1 cellular context compared by ENCODE assay signal in the genomic region with DNA sequence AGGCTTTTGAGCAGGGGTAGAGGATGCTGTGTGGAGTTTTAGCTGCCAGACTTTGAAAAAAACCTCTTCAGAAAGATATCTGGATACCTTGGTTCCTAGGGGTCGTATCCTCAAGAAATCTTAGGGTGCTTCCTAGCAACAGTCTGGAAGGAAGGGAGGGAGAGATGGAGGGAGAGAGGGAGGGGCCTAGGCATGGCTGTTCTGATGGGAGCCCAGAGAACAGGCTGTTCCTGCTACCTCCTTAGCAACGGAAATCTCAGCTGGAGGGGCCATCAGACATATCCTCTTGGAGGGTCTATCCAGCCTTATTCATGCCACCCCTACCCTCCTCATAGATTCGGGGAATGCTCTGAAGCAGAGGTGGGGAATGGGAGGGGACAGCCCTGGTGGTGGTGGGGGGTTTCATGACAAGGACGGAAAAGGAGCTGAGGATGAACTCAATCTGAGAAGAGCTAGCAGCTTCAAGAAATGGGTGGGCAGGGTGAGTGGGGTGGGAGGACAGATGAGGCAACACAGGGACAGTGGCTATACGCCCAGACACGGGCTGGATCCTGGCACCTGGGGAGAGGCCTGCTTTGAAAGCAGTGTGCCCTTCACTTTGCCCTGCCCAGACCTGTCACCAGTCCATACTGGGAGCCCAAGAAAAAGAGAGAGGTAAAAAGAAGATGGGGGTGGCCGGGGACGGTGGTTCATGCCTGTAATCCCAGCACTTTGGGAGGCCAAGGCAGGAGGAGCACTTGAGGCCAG.
A peak's percentile ranks its signal among the peaks of the same experiment; 100 is the strongest.
TF ChIP-seq lines count a peak whose summit lies in the region.

No MANE protein-coding gene starts in this region.

TF ChIP-seq in HEK293, 187 proteins besides CTCF, POLR2A, EP300 and RAD21 (continued from another document):
- TF ChIP-seq, protein P1, sequence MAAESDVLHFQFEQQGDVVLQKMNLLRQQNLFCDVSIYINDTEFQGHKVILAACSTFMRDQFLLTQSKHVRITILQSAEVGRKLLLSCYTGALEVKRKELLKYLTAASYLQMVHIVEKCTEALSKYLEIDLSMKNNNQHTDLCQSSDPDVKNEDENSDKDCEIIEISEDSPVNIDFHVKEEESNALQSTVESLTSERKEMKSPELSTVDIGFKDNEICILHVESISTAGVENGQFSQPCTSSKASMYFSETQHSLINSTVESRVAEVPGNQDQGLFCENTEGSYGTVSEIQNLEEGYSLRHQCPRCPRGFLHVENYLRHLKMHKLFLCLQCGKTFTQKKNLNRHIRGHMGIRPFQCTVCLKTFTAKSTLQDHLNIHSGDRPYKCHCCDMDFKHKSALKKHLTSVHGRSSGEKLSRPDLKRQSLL (tag by site-specific recombination; IDR thresholded peaks at IDR 0.05): no peak
- TF ChIP-seq ZNF423 (tag by site-specific recombination; IDR thresholded peaks at IDR 0.05) (no peak), ZBTB21 (tag by site-specific recombination; IDR thresholded peaks at IDR 0.05) (no peak), KLF8 (tag by site-specific recombination; IDR thresholded peaks at IDR 0.05) (no peak), ZNF510 (tag by site-specific recombination; IDR thresholded peaks at IDR 0.05; ENCODE audit: insufficient replicate concordance) (no peak), ZNF426 (tag by site-specific recombination; IDR thresholded peaks at IDR 0.05) (no peak), ZNF768 (tag by site-specific recombination; IDR thresholded peaks at IDR 0.05) (no peak), ZBTB48 (tag by site-specific recombination; IDR thresholded peaks at IDR 0.05) (peak; percentile 50; the same call in 1 of the 2 replicates), YY2 (tag by site-specific recombination; IDR thresholded peaks at IDR 0.05) (no peak), ZNF335 (tag by site-specific recombination; conservative IDR thresholded peaks at IDR 0.05) (peak; percentile 11; the same call in 1 of the 2 replicates)
- TF ChIP-seq, protein P2, sequence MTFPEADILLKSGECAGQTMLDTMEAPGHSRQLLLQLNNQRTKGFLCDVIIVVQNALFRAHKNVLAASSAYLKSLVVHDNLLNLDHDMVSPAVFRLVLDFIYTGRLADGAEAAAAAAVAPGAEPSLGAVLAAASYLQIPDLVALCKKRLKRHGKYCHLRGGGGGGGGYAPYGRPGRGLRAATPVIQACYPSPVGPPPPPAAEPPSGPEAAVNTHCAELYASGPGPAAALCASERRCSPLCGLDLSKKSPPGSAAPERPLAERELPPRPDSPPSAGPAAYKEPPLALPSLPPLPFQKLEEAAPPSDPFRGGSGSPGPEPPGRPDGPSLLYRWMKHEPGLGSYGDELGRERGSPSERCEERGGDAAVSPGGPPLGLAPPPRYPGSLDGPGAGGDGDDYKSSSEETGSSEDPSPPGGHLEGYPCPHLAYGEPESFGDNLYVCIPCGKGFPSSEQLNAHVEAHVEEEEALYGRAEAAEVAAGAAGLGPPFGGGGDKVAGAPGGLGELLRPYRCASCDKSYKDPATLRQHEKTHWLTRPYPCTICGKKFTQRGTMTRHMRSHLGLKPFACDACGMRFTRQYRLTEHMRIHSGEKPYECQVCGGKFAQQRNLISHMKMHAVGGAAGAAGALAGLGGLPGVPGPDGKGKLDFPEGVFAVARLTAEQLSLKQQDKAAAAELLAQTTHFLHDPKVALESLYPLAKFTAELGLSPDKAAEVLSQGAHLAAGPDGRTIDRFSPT (tag by site-specific recombination; IDR thresholded peaks at IDR 0.05): no peak
- TF ChIP-seq, protein P3, sequence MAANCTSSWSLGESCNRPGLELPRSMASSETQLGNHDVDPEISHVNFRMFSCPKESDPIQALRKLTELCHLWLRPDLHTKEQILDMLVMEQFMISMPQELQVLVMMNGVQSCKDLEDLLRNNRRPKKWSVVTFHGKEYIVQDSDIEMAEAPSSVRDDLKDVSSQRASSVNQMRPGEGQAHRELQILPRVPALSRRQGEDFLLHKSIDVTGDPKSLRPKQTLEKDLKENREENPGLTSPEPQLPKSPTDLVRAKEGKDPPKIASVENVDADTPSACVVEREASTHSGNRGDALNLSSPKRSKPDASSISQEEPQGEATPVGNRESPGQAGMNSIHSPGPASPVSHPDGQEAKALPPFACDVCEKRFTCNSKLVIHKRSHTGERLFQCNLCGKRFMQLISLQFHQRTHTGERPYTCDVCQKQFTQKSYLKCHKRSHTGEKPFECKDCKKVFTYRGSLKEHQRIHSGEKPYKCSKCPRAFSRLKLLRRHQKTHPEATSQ (tag by site-specific recombination; IDR thresholded peaks at IDR 0.05): no peak
